Comparison of ENCODE assay signal across 2 cellular contexts in genomic region chr5:178192787-178193186, GRCh38.
A peak's percentile ranks its signal among the peaks of the same experiment; 100 is the strongest.
TF ChIP-seq lines count a peak whose summit lies in the region.

No MANE protein-coding gene starts in this region.

TF ChIP-seq in K562, 482 proteins besides CTCF, POLR2A, EP300 and RAD21:
- no peak for TF ChIP-seq DMBX1 (CRISPR knock-in tag; IDR thresholded peaks at IDR 0.05; ENCODE audit: borderline replicate concordance)
- TF ChIP-seq CBX8 (IDR thresholded peaks at IDR 0.05; ENCODE audit: borderline replicate concordance, extremely low read depth, low read depth, low read length, poor library complexity, severe bottlenecking): no peak
- TF ChIP-seq ZNF766 (CRISPR knock-in tag; conservative IDR thresholded peaks at IDR 0.05): peak; percentile 99
- no peak for TF ChIP-seq BRF2 (IDR thresholded peaks at IDR 0.05; ENCODE audit: borderline replicate concordance, insufficient read depth, insufficient read length)
- TF ChIP-seq PHF20 (IDR thresholded peaks at IDR 0.05; ENCODE audit: partially characterized antibody): no peak
- no peak for TF ChIP-seq COPS2 (conservative IDR thresholded peaks at IDR 0.05)
- TF ChIP-seq ZBTB8A (IDR thresholded peaks at IDR 0.05; ENCODE audit: partially characterized antibody): no peak
TF ChIP-seq in K562: peak in this region for 1.

TF ChIP-seq in HepG2, 621 proteins besides CTCF, POLR2A, EP300 and RAD21:
- no peak for TF ChIP-seq KLF13 (CRISPR knock-in tag; IDR thresholded peaks at IDR 0.05)
- 0 out of 2 replicates have a peak, but pooled peaks have one; percentile 68 for TF ChIP-seq ZNF564 (CRISPR knock-in tag; IDR thresholded peaks at IDR 0.05)
